Comparison of ENCODE assay signal across 26 cellular contexts in genomic region chr20:51121272-51121671, GRCh38.
DNase-seq lines count a peak whose midpoint lies in the region; ATAC-seq and TF ChIP-seq lines count a peak whose summit lies in the region.
"Had no signal": no experiment of that assay in that cellular context is flagged by ENCODE, and none has a peak within 500 bp of the region (broad histone marks: within the 10 kb centered on the region; RNA-seq: fewer than 3 reads in every experiment).

No MANE protein-coding gene starts in this region.

- TF ChIP-seq CTCF in 22Rv1 (IDR thresholded peaks at IDR 0.05), result no peak
- no peak for TF ChIP-seq CTCF in mammary epithelial cell (conservative IDR thresholded peaks at IDR 0.05 in 1 of 2, IDR thresholded peaks at IDR 0.05 in 1 of 2; ENCODE audit: extremely low read depth in 1 of 2, insufficient read depth in 1 of 2, low read depth in 1 of 2, low read length in 2 of 2)
- no peak for TF ChIP-seq CTCF in neural cell (IDR thresholded peaks at IDR 0.05; ENCODE audit: poor library complexity, severe bottlenecking)

- H3K4me1 ChIP-seq in mammary epithelial cell (ENCODE audit: insufficient read depth, low read length), result peaks cover 7% of the 10 kb centered on the region
- H3K4me1 ChIP-seq: BE2C, Caco-2, heart left ventricle, suprapubic skin had no signal

- dilution Hi-C loops in mammary epithelial cell (cut with HindIII; ENCODE audit: low sequenced_read_pairs), result no loop called here

- no peak for TF ChIP-seq RAD21 in neural cell (conservative IDR thresholded peaks at IDR 0.05)

- H4K20me1 ChIP-seq in mammary epithelial cell (ENCODE audit: insufficient read depth, low read length) (no peaks in the 10 kb centered on the region), neural cell (ENCODE audit: insufficient read depth) (no peaks in the 10 kb centered on the region)

- H3K27ac ChIP-seq in 22Rv1, result peak overlapping the region; percentile 48
- H3K27ac ChIP-seq in mammary epithelial cell (ENCODE audit: insufficient read depth, low read depth, low read length), result no peak overlapping the region
- peak overlapping the region; percentile 68 for H3K27ac ChIP-seq in neural cell (ENCODE audit: low read length)
- H3K27ac ChIP-seq: heart left ventricle, RWPE1, suprapubic skin, WERI-Rb-1 had no signal

- no peak overlapping the region for H3K9ac ChIP-seq in mammary epithelial cell (ENCODE audit: insufficient read depth, low read length)
- H3K9ac ChIP-seq in neural cell (ENCODE audit: low read length), result no peak overlapping the region

- no peaks in the 10 kb centered on the region for H3K9me3 Mint-ChIP-seq in activated CD4-positive, alpha-beta memory T cell treated with anti-CD3 and anti-CD28 coated beads, Interleukin-2, amount 10 ng/mL, durations not matched to agents 7 days and 5 days
- no peaks in the 10 kb centered on the region for H3K9me3 Mint-ChIP-seq in activated naive CD8-positive, alpha-beta T cell treated with anti-CD3 and anti-CD28 coated beads, Interleukin-2, amount 50 U/mL, for 24 hours
- H3K9me3 Mint-ChIP-seq: H9; IgD-negative memory B cell; nephron; T-helper 2 cell treated with Interferon-gamma antibody and Interleukin-4, amounts not matched to agents 5 μg/mL and 100 μg/mL, for 36 hours had no signal

- H3K4me3 ChIP-seq in H7 (ENCODE audit: insufficient read depth, low read depth, low read length) (no peak overlapping the region), mammary epithelial cell (replicated peaks in 1 of 3; ENCODE audit: insufficient read depth in 1 of 3, low read depth in 2 of 3, low read length in 3 of 3) (no peak overlapping the region), neural cell (ENCODE audit: low read length) (no peak overlapping the region)
- H3K4me3 ChIP-seq: heart left ventricle, suprapubic skin had no signal

- POLR2A ChIA-PET in activated CD4-positive, alpha-beta memory T cell treated with anti-CD3 and anti-CD28 coated beads, Interleukin-2, amount 10 ng/mL, durations not matched to agents 7 days and 5 days (lab: Charles Lee), result no interaction called here

- no peak overlapping the region for H3K27ac Mint-ChIP-seq in activated CD4-positive, alpha-beta memory T cell treated with anti-CD3 and anti-CD28 coated beads, Interleukin-2, amount 10 ng/mL, durations not matched to agents 7 days and 5 days
- H3K27ac Mint-ChIP-seq in activated naive CD8-positive, alpha-beta T cell treated with anti-CD3 and anti-CD28 coated beads, Interleukin-2, amount 50 U/mL, for 24 hours, result no peak overlapping the region
- H3K27ac Mint-ChIP-seq: H9; nephron; T-helper 2 cell treated with Interferon-gamma antibody and Interleukin-4, amounts not matched to agents 5 μg/mL and 100 μg/mL, for 36 hours had no signal

- no peak for TF ChIP-seq EP300 in neural cell (conservative IDR thresholded peaks at IDR 0.05; ENCODE audit: poor library complexity, severe bottlenecking)

- H3K4me2 ChIP-seq in mammary epithelial cell (ENCODE audit: insufficient read depth, low read depth, low read length) (no peak overlapping the region), neural cell (ENCODE audit: low read length) (no peak overlapping the region)

- intact Hi-C loops in mammary epithelial cell (cut with micrococcal nuclease), result loop anchor here (5.0 kb wide), 1 partner anchor 99 kb away; the partner anchor contains the start of gene KCNG1

- H3K36me3 ChIP-seq in H7 (replicated peaks; ENCODE audit: control insufficient read depth, insufficient read depth, low read length) (no peaks in the 10 kb centered on the region), mammary epithelial cell (ENCODE audit: insufficient read depth, low read length) (no peaks in the 10 kb centered on the region), neural cell (ENCODE audit: insufficient read depth, low read length) (no peaks in the 10 kb centered on the region)
- H3K36me3 ChIP-seq: BE2C, heart left ventricle, suprapubic skin, WERI-Rb-1 had no signal

- no peaks in the 10 kb centered on the region for H3K36me3 Mint-ChIP-seq in activated CD4-positive, alpha-beta memory T cell treated with anti-CD3 and anti-CD28 coated beads, Interleukin-2, amount 10 ng/mL, durations not matched to agents 7 days and 5 days (ENCODE audit: low read depth)
- no peaks in the 10 kb centered on the region for H3K36me3 Mint-ChIP-seq in activated naive CD8-positive, alpha-beta T cell treated with anti-CD3 and anti-CD28 coated beads, Interleukin-2, amount 50 U/mL, for 24 hours (ENCODE audit: low read depth)
- H3K36me3 Mint-ChIP-seq: IgD-negative memory B cell had no signal

- H3K27me3 ChIP-seq in H7 (ENCODE audit: control insufficient read depth, insufficient read depth, low read length) (no peaks in the 10 kb centered on the region), mammary epithelial cell (ENCODE audit: insufficient read depth, low read length) (no peaks in the 10 kb centered on the region), neural cell (ENCODE audit: insufficient read depth, low read depth, low read length) (no peaks in the 10 kb centered on the region)
- H3K27me3 ChIP-seq: BE2C had no signal

- H3F3A ChIP-seq in neural cell (ENCODE audit: insufficient read depth, low read length, poor library complexity, severe bottlenecking), result no peaks in the 10 kb centered on the region

- H3K27me3 Mint-ChIP-seq in activated CD4-positive, alpha-beta memory T cell treated with anti-CD3 and anti-CD28 coated beads, Interleukin-2, amount 10 ng/mL, durations not matched to agents 7 days and 5 days, result peaks cover 33% of the 10 kb centered on the region
- H3K27me3 Mint-ChIP-seq in activated naive CD8-positive, alpha-beta T cell treated with anti-CD3 and anti-CD28 coated beads, Interleukin-2, amount 50 U/mL, for 24 hours, result peaks cover 43% of the 10 kb centered on the region

- H3K79me2 ChIP-seq in mammary epithelial cell (ENCODE audit: insufficient read depth, low read length) (no peaks in the 10 kb centered on the region), neural cell (replicated peaks; ENCODE audit: insufficient read depth, low read length) (no peaks in the 10 kb centered on the region)

- 24% methylated on average over 6 of the region's 6 CpGs for WGBS in mammary epithelial cell (ENCODE audit: low coverage, missing lambda C conversion rate)

- DNase-seq in H7 (peak; percentile 37), mammary epithelial cell (no peak), NCI-H2196 (lab: John Stamatoyannopoulos, UW; ENCODE audit: unreplicated experiment) (no peak), NCI-H1436 treated with DMSO at 0.1 percent for 48 hours (lab: John Stamatoyannopoulos, UW) (no peak)
- no peak for DNase-seq in activated CD4-positive, alpha-beta memory T cell treated with anti-CD3 and anti-CD28 coated beads, Interleukin-2, amount 10 ng/mL, durations not matched to agents 7 days and 5 days
- no peak for DNase-seq in activated naive CD8-positive, alpha-beta T cell treated with anti-CD3 and anti-CD28 coated beads, Interleukin-2, amount 50 U/mL, for 24 hours
- DNase-seq: activated gamma-delta T cell, BE2C, Caco-2, dermis blood vessel endothelial cell, DND-41, H9, heart left ventricle, left cardiac atrium, midbrain, NCI-H1417 treated with DMSO at 0.1 percent for 48 hours, NCI-H2107, NCI-H524, WERI-Rb-1 had no signal

- no peak overlapping the region for H3K4me3 Mint-ChIP-seq in activated CD4-positive, alpha-beta memory T cell treated with anti-CD3 and anti-CD28 coated beads, Interleukin-2, amount 10 ng/mL, durations not matched to agents 7 days and 5 days
- no peak overlapping the region for H3K4me3 Mint-ChIP-seq in activated naive CD8-positive, alpha-beta T cell treated with anti-CD3 and anti-CD28 coated beads, Interleukin-2, amount 50 U/mL, for 24 hours
- H3K4me3 Mint-ChIP-seq: H9; IgD-negative memory B cell; nephron; T-helper 2 cell treated with Interferon-gamma antibody and Interleukin-4, amounts not matched to agents 5 μg/mL and 100 μg/mL, for 36 hours had no signal

- H2AFZ ChIP-seq in mammary epithelial cell (ENCODE audit: low read depth, low read length) (peak overlapping the region; percentile 18), neural cell (ENCODE audit: low read depth, low read length) (no peak overlapping the region)

- BruUV-seq in mammary epithelial cell (replicated peaks; lab: Mats Ljungman, UMichigan), result no TSS peak

- no peaks in the 10 kb centered on the region for H3K9me3 ChIP-seq in mammary epithelial cell (replicated peaks; ENCODE audit: insufficient read depth, low read length)
- H3K9me3 ChIP-seq in neural cell (ENCODE audit: low read length), result no peaks in the 10 kb centered on the region
- H3K9me3 ChIP-seq: BE2C, Caco-2, heart left ventricle, suprapubic skin had no signal

- in situ Hi-C loops in mammary epithelial cell (cut with MboI; ENCODE audit: low sequenced_read_pairs in 2 of 2), result no loop called here

- H3K4me1 Mint-ChIP-seq in activated CD4-positive, alpha-beta memory T cell treated with anti-CD3 and anti-CD28 coated beads, Interleukin-2, amount 10 ng/mL, durations not matched to agents 7 days and 5 days, result peaks cover 15% of the 10 kb centered on the region
- peaks cover 17% of the 10 kb centered on the region for H3K4me1 Mint-ChIP-seq in activated naive CD8-positive, alpha-beta T cell treated with anti-CD3 and anti-CD28 coated beads, Interleukin-2, amount 50 U/mL, for 24 hours

- no peaks in the 10 kb centered on the region for H3K9me2 ChIP-seq in neural cell (ENCODE audit: insufficient read depth, low read length)

- ATAC-seq in activated naive CD8-positive, alpha-beta T cell treated with anti-CD3 and anti-CD28 coated beads, Interleukin-2, amount 50 U/mL, for 24 hours, result no peak
- ATAC-seq: heart left ventricle, left cardiac atrium had no signal

- CTCF ChIA-PET in mammary epithelial cell (lab: Charles Lee; ENCODE audit: low non-redundant PET), result no interaction called here
- CTCF ChIA-PET in activated CD4-positive, alpha-beta memory T cell treated with anti-CD3 and anti-CD28 coated beads, Interleukin-2, amount 10 ng/mL, durations not matched to agents 7 days and 5 days (lab: Charles Lee), result no interaction called here

TF ChIP-seq in neural cell, 6 proteins besides CTCF, POLR2A, EP300 and RAD21:
- TF ChIP-seq POLR2AphosphoS5 (IDR thresholded peaks at IDR 0.05), result no peak
